Comparison of ENCODE assay signal across 28 cellular contexts in genomic region chr12:121355818-121356217, GRCh38.
"Had no signal": no experiment of that assay in that cellular context is flagged by ENCODE, and none has a peak within 500 bp of the region (broad histone marks: within the 10 kb centered on the region; RNA-seq: fewer than 3 reads in every experiment).

No MANE protein-coding gene starts in this region.

- FAIRE-seq: colon, endometrium, endothelial cell of umbilical vein, frontal cortex had no signal

- H3K4me1 ChIP-seq: colonic mucosa, foreskin keratinocyte had no signal

- H3K9me3 ChIP-seq: colonic mucosa, esophagus muscularis mucosa, esophagus squamous epithelium, gastrocnemius medialis, gastroesophageal sphincter, heart left ventricle, heart right ventricle had no signal

- ATAC-seq: effector memory CD8-positive, alpha-beta T cell; esophagus mucosa; foreskin keratinocyte; gastrocnemius medialis; gastroesophageal sphincter; heart left ventricle; heart right ventricle had no signal

- H3K27ac ChIP-seq: colonic mucosa, coronary artery, dorsolateral prefrontal cortex, epithelial cell of prostate, esophagus muscularis mucosa, esophagus squamous epithelium, foreskin keratinocyte, gastrocnemius medialis, gastroesophageal sphincter, heart left ventricle, heart right ventricle had no signal

- DNase-seq: colonic mucosa; cortex of kidney; dermis blood vessel endothelial cell; dorsolateral prefrontal cortex; effector CD4-positive, alpha-beta T cell; effector CD8-positive, alpha-beta T cell; effector memory CD4-positive, alpha-beta T cell; effector memory CD8-positive, alpha-beta T cell; endodermal cell; erythroblast; esophagus squamous epithelium; foreskin fibroblast; foreskin keratinocyte; foreskin melanocyte; gastrocnemius medialis; glutamatergic neuron; head of caudate nucleus; heart left ventricle; heart right ventricle had no signal

- H3K36me3 ChIP-seq: colonic mucosa, esophagus muscularis mucosa, esophagus squamous epithelium, gastrocnemius medialis, gastroesophageal sphincter, heart left ventricle, heart right ventricle had no signal

- H3K27me3 ChIP-seq: colonic mucosa, dorsolateral prefrontal cortex, esophagus muscularis mucosa, esophagus squamous epithelium, foreskin keratinocyte, gastrocnemius medialis, gastroesophageal sphincter, heart left ventricle, heart right ventricle had no signal

- H3K4me3 ChIP-seq: colonic mucosa, coronary artery, dorsolateral prefrontal cortex, esophagus muscularis mucosa, esophagus squamous epithelium, gastrocnemius medialis, gastroesophageal sphincter, heart left ventricle, heart right ventricle had no signal
